In genomic region chr10:11529276-11529675, GRCh38 we compare ENCODE assay signal across 1 cellular context.
TF ChIP-seq lines count a peak whose summit lies in the region.

No MANE protein-coding gene starts in this region.

TF ChIP-seq in IMR-90, 13 proteins besides CTCF, POLR2A, EP300 and RAD21:
- TF ChIP-seq MXI1 (IDR thresholded peaks at IDR 0.05; ENCODE audit: borderline replicate concordance, low read depth, low read length) (no peak), ELK1 (IDR thresholded peaks at IDR 0.05; ENCODE audit: borderline replicate concordance, low read depth, low read length) (no peak), NFE2L2 (IDR thresholded peaks at IDR 0.05; ENCODE audit: low read depth, low read length) (no peak), CHD1 (IDR thresholded peaks at IDR 0.05; ENCODE audit: low read depth, low read length) (no peak), RCOR1 (IDR thresholded peaks at IDR 0.05; ENCODE audit: insufficient replicate concordance, low read length) (no peak), MAFK (IDR thresholded peaks at IDR 0.05; ENCODE audit: low read depth, low read length) (no peak), SMC3 (IDR thresholded peaks at IDR 0.05; ENCODE audit: low read depth, low read length) (no peak), BHLHE40 (IDR thresholded peaks at IDR 0.05; ENCODE audit: low read depth, low read length) (no peak), USF2 (IDR thresholded peaks at IDR 0.05; ENCODE audit: low read depth, low read length) (no peak), CEBPB (IDR thresholded peaks at IDR 0.05; ENCODE audit: low read depth, low read length) (no peak), RFX5 (IDR thresholded peaks at IDR 0.05; ENCODE audit: low read depth, low read length) (no peak), FOS (IDR thresholded peaks at IDR 0.05; ENCODE audit: low read depth, low read length) (no peak), MAZ (IDR thresholded peaks at IDR 0.05; ENCODE audit: borderline replicate concordance, low read depth, low read length) (no peak)
